In the genomic region with DNA sequence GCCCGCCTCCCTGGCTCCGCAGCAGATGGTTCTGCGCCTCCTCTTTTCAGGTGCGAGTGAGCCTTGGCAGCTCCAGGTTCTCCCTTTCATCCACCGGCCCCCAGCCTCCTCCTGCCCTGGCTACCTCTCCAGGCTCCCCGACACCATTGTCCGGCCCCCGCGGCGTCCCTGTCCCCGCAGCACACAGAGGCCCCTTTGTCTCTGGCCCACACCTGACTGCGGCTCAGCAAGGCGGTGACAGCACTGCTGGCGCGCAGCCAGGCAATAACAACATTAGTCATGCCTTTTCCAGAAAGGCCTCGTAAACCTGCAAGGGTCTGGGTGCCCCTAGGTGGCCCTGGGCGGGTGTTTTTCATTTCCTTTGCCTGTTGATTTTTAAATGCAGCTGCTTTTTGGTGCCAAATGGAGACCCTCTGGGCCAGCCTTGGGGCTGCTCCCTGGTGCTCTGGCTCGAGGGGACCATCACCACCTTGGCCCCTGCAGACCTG, we compare ENCODE assay signal across 1 cellular context.
A peak's percentile ranks its signal among the peaks of the same experiment; 100 is the strongest.
TF ChIP-seq lines count a peak whose summit lies in the region.

No MANE protein-coding gene starts in this region.

TF ChIP-seq in HepG2, 621 proteins besides CTCF, POLR2A, EP300 and RAD21 (continued from another document and continues in another):
- TF ChIP-seq, protein P1, sequence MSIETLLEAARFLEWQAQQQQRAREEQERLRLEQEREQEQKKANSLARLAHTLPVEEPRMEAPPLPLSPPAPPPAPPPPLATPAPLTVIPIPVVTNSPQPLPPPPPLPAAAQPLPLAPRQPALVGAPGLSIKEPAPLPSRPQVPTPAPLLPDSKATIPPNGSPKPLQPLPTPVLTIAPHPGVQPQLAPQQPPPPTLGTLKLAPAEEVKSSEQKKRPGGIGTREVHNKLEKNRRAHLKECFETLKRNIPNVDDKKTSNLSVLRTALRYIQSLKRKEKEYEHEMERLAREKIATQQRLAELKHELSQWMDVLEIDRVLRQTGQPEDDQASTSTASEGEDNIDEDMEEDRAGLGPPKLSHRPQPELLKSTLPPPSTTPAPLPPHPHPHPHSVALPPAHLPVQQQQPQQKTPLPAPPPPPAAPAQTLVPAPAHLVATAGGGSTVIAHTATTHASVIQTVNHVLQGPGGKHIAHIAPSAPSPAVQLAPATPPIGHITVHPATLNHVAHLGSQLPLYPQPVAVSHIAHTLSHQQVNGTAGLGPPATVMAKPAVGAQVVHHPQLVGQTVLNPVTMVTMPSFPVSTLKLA (IDR thresholded peaks at IDR 0.05) = no peak
- TF ChIP-seq ZNF350 (CRISPR knock-in tag; IDR thresholded peaks at IDR 0.05; ENCODE audit: borderline replicate concordance, low read depth) (peak; percentile 48; the same call in 1 of the 2 replicates), ZNF552 (CRISPR knock-in tag; IDR thresholded peaks at IDR 0.05; ENCODE audit: borderline replicate concordance) (no peak), ZNF724P (CRISPR knock-in tag; IDR thresholded peaks at IDR 0.05; ENCODE audit: borderline replicate concordance) (no peak), MBD4 (IDR thresholded peaks at IDR 0.05; ENCODE audit: borderline replicate concordance, low read length) (no peak), REL (CRISPR knock-in tag; conservative IDR thresholded peaks at IDR 0.05) (no peak), SOX6 (IDR thresholded peaks at IDR 0.05) (no peak), SOX6 (CRISPR knock-in tag; IDR thresholded peaks at IDR 0.05) (peak; percentile 90), MIER3 (CRISPR knock-in tag; IDR thresholded peaks at IDR 0.05; ENCODE audit: borderline replicate concordance) (peak; percentile 66; the same call in 1 of the 2 replicates), ZNF713 (CRISPR knock-in tag; IDR thresholded peaks at IDR 0.05) (no peak), NR1H2 (CRISPR knock-in tag; IDR thresholded peaks at IDR 0.05; ENCODE audit: borderline replicate concordance, low read depth) (no peak), PPARG (CRISPR knock-in tag; conservative IDR thresholded peaks at IDR 0.05) (no peak), IKZF1 (IDR thresholded peaks at IDR 0.05) (no peak), SETDB1 (CRISPR knock-in tag; IDR thresholded peaks at IDR 0.05; ENCODE audit: borderline replicate concordance) (no peak), ZNF83 (CRISPR knock-in tag; IDR thresholded peaks at IDR 0.05; ENCODE audit: borderline replicate concordance) (no peak), JUN (CRISPR knock-in tag; IDR thresholded peaks at IDR 0.05) (peak; percentile 79), MTA1 (CRISPR knock-in tag; IDR thresholded peaks at IDR 0.05; ENCODE audit: borderline replicate concordance) (peak; percentile 83; the same call in 1 of the 2 replicates), POLR2G (IDR thresholded peaks at IDR 0.05; ENCODE audit: low read depth, low read length) (no peak), ZSCAN29 (CRISPR knock-in tag; conservative IDR thresholded peaks at IDR 0.05) (peak; percentile 51; the same call in 1 of the 2 replicates), ZNF850 (CRISPR knock-in tag; conservative IDR thresholded peaks at IDR 0.05) (no peak)
- TF ChIP-seq, protein P2, sequence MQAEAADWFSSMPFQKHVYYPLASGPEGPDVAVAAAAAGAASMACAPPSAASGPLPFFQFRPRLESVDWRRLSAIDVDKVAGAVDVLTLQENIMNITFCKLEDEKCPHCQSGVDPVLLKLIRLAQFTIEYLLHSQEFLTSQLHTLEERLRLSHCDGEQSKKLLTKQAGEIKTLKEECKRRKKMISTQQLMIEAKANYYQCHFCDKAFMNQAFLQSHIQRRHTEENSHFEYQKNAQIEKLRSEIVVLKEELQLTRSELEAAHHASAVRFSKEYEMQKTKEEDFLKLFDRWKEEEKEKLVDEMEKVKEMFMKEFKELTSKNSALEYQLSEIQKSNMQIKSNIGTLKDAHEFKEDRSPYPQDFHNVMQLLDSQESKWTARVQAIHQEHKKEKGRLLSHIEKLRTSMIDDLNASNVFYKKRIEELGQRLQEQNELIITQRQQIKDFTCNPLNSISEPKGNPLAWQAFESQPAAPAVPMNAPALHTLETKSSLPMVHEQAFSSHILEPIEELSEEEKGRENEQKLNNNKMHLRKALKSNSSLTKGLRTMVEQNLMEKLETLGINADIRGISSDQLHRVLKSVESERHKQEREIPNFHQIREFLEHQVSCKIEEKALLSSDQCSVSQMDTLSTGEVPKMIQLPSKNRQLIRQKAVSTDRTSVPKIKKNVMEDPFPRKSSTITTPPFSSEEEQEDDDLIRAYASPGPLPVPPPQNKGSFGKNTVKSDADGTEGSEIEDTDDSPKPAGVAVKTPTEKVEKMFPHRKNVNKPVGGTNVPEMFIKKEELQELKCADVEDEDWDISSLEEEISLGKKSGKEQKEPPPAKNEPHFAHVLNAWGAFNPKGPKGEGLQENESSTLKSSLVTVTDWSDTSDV (CRISPR knock-in tag; IDR thresholded peaks at IDR 0.05) = no peak
- TF ChIP-seq, protein P3, sequence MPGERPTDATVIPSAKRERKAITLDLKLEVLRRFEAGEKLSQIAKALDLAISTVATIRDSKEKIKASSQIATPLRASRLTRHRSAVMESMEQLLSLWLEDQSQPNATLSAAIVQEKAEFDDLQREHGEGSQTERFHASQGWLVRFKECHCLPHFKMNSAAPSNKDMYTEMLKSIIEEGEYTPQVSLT (CRISPR knock-in tag; IDR thresholded peaks at IDR 0.05; ENCODE audit: borderline replicate concordance, low read depth) = no peak
- TF ChIP-seq, protein P4, sequence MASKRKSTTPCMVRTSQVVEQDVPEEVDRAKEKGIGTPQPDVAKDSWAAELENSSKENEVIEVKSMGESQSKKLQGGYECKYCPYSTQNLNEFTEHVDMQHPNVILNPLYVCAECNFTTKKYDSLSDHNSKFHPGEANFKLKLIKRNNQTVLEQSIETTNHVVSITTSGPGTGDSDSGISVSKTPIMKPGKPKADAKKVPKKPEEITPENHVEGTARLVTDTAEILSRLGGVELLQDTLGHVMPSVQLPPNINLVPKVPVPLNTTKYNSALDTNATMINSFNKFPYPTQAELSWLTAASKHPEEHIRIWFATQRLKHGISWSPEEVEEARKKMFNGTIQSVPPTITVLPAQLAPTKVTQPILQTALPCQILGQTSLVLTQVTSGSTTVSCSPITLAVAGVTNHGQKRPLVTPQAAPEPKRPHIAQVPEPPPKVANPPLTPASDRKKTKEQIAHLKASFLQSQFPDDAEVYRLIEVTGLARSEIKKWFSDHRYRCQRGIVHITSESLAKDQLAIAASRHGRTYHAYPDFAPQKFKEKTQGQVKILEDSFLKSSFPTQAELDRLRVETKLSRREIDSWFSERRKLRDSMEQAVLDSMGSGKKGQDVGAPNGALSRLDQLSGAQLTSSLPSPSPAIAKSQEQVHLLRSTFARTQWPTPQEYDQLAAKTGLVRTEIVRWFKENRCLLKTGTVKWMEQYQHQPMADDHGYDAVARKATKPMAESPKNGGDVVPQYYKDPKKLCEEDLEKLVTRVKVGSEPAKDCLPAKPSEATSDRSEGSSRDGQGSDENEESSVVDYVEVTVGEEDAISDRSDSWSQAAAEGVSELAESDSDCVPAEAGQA (IDR thresholded peaks at IDR 0.05; ENCODE audit: low read depth) = peak; percentile 26; the same call in 1 of the 2 replicates
- TF ChIP-seq, protein P4 (CRISPR knock-in tag; IDR thresholded peaks at IDR 0.05; ENCODE audit: borderline replicate concordance) = no peak
- TF ChIP-seq, protein P5, sequence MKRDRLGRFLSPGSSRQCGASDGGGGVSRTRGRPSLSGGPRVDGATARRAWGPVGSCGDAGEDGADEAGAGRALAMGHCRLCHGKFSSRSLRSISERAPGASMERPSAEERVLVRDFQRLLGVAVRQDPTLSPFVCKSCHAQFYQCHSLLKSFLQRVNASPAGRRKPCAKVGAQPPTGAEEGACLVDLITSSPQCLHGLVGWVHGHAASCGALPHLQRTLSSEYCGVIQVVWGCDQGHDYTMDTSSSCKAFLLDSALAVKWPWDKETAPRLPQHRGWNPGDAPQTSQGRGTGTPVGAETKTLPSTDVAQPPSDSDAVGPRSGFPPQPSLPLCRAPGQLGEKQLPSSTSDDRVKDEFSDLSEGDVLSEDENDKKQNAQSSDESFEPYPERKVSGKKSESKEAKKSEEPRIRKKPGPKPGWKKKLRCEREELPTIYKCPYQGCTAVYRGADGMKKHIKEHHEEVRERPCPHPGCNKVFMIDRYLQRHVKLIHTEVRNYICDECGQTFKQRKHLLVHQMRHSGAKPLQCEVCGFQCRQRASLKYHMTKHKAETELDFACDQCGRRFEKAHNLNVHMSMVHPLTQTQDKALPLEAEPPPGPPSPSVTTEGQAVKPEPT (CRISPR knock-in tag; IDR thresholded peaks at IDR 0.05; ENCODE audit: low read depth) = no peak
- TF ChIP-seq, protein P6, sequence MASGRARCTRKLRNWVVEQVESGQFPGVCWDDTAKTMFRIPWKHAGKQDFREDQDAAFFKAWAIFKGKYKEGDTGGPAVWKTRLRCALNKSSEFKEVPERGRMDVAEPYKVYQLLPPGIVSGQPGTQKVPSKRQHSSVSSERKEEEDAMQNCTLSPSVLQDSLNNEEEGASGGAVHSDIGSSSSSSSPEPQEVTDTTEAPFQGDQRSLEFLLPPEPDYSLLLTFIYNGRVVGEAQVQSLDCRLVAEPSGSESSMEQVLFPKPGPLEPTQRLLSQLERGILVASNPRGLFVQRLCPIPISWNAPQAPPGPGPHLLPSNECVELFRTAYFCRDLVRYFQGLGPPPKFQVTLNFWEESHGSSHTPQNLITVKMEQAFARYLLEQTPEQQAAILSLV (CRISPR knock-in tag; IDR thresholded peaks at IDR 0.05; ENCODE audit: borderline replicate concordance) = no peak
- TF ChIP-seq, protein P7, sequence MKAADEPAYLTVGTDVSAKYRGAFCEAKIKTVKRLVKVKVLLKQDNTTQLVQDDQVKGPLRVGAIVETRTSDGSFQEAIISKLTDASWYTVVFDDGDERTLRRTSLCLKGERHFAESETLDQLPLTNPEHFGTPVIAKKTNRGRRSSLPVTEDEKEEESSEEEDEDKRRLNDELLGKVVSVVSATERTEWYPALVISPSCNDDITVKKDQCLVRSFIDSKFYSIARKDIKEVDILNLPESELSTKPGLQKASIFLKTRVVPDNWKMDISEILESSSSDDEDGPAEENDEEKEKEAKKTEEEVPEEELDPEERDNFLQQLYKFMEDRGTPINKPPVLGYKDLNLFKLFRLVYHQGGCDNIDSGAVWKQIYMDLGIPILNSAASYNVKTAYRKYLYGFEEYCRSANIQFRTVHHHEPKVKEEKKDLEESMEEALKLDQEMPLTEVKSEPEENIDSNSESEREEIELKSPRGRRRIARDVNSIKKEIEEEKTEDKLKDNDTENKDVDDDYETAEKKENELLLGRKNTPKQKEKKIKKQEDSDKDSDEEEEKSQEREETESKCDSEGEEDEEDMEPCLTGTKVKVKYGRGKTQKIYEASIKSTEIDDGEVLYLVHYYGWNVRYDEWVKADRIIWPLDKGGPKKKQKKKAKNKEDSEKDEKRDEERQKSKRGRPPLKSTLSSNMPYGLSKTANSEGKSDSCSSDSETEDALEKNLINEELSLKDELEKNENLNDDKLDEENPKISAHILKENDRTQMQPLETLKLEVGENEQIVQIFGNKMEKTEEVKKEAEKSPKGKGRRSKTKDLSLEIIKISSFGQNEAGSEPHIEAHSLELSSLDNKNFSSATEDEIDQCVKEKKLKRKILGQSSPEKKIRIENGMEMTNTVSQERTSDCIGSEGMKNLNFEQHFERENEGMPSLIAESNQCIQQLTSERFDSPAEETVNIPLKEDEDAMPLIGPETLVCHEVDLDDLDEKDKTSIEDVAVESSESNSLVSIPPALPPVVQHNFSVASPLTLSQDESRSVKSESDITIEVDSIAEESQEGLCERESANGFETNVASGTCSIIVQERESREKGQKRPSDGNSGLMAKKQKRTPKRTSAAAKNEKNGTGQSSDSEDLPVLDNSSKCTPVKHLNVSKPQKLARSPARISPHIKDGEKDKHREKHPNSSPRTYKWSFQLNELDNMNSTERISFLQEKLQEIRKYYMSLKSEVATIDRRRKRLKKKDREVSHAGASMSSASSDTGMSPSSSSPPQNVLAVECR (CRISPR knock-in tag; IDR thresholded peaks at IDR 0.05; ENCODE audit: borderline replicate concordance) = no peak; the same call in 1 of the 2 replicates
- TF ChIP-seq, protein P8, sequence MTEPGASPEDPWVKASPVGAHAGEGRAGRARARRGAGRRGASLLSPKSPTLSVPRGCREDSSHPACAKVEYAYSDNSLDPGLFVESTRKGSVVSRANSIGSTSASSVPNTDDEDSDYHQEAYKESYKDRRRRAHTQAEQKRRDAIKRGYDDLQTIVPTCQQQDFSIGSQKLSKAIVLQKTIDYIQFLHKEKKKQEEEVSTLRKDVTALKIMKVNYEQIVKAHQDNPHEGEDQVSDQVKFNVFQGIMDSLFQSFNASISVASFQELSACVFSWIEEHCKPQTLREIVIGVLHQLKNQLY (CRISPR knock-in tag; IDR thresholded peaks at IDR 0.05) = no peak
- TF ChIP-seq, protein P9, sequence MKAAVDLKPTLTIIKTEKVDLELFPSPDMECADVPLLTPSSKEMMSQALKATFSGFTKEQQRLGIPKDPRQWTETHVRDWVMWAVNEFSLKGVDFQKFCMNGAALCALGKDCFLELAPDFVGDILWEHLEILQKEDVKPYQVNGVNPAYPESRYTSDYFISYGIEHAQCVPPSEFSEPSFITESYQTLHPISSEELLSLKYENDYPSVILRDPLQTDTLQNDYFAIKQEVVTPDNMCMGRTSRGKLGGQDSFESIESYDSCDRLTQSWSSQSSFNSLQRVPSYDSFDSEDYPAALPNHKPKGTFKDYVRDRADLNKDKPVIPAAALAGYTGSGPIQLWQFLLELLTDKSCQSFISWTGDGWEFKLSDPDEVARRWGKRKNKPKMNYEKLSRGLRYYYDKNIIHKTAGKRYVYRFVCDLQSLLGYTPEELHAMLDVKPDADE (CRISPR knock-in tag; IDR thresholded peaks at IDR 0.05) = no peak
- TF ChIP-seq, protein P10, sequence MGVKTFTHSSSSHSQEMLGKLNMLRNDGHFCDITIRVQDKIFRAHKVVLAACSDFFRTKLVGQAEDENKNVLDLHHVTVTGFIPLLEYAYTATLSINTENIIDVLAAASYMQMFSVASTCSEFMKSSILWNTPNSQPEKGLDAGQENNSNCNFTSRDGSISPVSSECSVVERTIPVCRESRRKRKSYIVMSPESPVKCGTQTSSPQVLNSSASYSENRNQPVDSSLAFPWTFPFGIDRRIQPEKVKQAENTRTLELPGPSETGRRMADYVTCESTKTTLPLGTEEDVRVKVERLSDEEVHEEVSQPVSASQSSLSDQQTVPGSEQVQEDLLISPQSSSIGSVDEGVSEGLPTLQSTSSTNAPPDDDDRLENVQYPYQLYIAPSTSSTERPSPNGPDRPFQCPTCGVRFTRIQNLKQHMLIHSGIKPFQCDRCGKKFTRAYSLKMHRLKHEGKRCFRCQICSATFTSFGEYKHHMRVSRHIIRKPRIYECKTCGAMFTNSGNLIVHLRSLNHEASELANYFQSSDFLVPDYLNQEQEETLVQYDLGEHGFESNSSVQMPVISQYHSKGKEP (CRISPR knock-in tag; IDR thresholded peaks at IDR 0.05) = no peak
